ENCODE assay signal across 1 cellular context in the genomic region with DNA sequence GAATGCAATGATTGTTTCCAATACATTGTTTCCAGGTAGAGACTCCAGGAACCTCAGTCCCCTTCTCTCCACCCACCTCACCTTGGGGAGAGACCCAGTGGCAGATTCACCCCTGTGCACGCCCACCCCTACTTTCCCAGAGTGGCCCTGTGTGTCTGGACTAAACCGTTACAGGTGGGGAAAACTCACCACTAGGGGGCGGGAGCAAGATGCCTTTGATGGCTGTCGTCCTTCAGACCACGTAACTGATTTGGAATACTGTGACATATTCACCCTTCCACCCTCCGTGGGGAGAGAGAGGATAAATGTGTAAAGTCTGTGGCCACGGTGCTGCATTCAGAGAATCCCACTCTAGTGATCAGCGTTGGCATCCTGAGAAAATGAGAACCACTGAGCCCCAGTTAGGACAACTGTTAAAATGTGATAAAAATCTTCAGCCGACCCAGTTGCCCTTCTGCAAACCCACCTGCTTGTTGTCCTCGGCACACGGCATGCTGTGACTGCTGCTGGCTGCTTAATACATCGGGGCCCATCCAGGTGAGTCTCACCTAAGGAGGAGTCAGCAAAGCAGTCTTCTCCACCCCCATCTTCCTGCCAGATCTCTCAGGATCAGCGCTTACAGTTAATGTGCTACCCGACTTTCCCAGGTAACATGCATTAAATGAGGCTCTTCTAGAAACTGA.
A peak's percentile ranks its signal among the peaks of the same experiment; 100 is the strongest.
TF ChIP-seq lines count a peak whose summit lies in the region.

No MANE protein-coding gene starts in this region.

TF ChIP-seq in H1, 55 proteins besides CTCF, POLR2A, EP300 and RAD21 (continued from another document):
- TF ChIP-seq BACH1 (IDR thresholded peaks at IDR 0.05; ENCODE audit: low read length) (peak; percentile 32; the same call in 1 of the 2 replicates), FOSL1 (IDR thresholded peaks at IDR 0.05; ENCODE audit: insufficient read depth, low read depth, low read length) (no peak)
TF ChIP-seq in H1: peak in this region for 3.
